Comparison of ENCODE assay signal across 15 cellular contexts in the genomic region with DNA sequence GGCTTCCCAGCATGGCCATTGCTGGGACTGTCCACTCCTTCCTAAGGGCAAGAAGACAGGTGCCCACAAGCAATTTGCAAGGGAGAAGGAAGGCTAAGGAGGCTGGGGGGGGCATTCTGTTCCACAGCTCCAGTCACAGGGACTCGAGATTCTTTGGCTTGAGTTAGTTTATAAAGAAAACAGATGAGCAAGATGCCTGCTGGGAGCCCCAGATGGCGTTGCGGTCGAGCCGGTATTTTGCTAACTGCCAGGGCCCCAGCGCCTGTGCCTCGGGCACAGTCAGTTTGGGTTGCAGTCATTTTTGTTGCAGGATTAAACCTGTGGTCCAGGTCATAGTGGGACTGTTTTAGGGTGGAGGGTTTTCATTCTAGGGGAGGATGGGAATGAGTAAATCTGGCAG.
"Had no signal": no experiment of that assay in that cellular context is flagged by ENCODE, and none has a peak within 500 bp of the region (broad histone marks: within the 10 kb centered on the region; RNA-seq: fewer than 3 reads in every experiment).

No MANE protein-coding gene starts in this region.

- H3K27me3 ChIP-seq: ascending aorta, dorsolateral prefrontal cortex, esophagus squamous epithelium, gastroesophageal sphincter, vagina had no signal

- H3K4me1 ChIP-seq: ascending aorta, esophagus squamous epithelium, vagina had no signal

- H3K4me3 ChIP-seq: ascending aorta, dorsolateral prefrontal cortex, esophagus squamous epithelium, gastroesophageal sphincter, skin epidermis, vagina had no signal

- DNase-seq: activated CD4-positive, alpha-beta memory T cell treated with anti-CD3 and anti-CD28 coated beads for 36 hours; activated gamma-delta T cell treated with Interleukin-2 at 50 U/mL for 16 hours; activated naive CD8-positive, alpha-beta T cell treated with anti-CD3 and anti-CD28 coated beads for 36 hours; activated T-cell treated with anti-CD3 and anti-CD28 coated beads, Interleukin-2, amount 50 U/mL, for 72 hours; central memory CD4-positive, alpha-beta T cell; esophagus squamous epithelium; hippocampal formation; retina; T-helper 1 cell had no signal

- ATAC-seq: activated T-cell treated with anti-CD3 and anti-CD28 coated beads, Interleukin-2, amount 50 U/mL, for 72 hours; gastroesophageal sphincter had no signal

- H3K27ac ChIP-seq: ascending aorta, dorsolateral prefrontal cortex, esophagus squamous epithelium, gastroesophageal sphincter, skin epidermis, vagina, VCaP had no signal

- H3K9me3 ChIP-seq: ascending aorta, esophagus squamous epithelium, gastroesophageal sphincter, vagina had no signal
